In the genomic region with DNA sequence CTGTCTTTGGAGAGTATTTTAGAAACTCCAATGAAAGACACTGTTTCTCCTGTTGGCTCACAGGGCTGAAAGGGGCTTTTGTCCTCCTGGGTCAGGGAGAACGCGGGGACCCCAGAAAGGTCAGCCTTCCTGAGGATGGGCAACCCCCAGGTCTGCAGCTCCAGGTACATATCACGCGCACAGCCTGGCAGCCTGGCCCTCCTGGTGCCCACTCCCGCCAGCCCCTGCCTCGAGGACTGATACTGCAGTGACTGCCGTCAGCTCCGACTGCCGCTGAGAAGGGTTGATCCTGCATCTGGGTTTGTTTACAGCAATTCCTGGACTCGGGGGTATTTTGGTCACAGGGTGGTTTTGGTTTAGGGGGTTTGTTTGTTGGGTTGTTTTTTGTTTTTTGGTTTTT, we compare ENCODE assay signal across 34 cellular contexts. TPM values are rescaled to one million over a fixed set of nuclear protein-coding genes. Genes with fewer than 3 reads are reported as not detected.
"Had no signal": no experiment of that assay in that cellular context is flagged by ENCODE, and none has a peak within 500 bp of the region (broad histone marks: within the 10 kb centered on the region; RNA-seq: fewer than 3 reads in every experiment).

No MANE protein-coding gene starts in this region.

- DNase-seq: activated CD4-positive, alpha-beta memory T cell treated with anti-CD3 and anti-CD28 coated beads, Interleukin-2, amount 10 ng/mL, durations not matched to agents 7 days and 5 days; activated CD4-positive, alpha-beta T cell treated with anti-CD3 and anti-CD28 coated beads for 1 hour; activated CD4-positive, alpha-beta T cell treated with anti-CD3 and anti-CD28 coated beads for 4 hours; activated CD4-positive, alpha-beta T cell treated with anti-CD3 and anti-CD28 coated beads, Interleukin-2, amount 10 ng/mL, durations not matched to agents 7 days and 5 days; activated CD4-positive, alpha-beta T cell treated with anti-CD3 and anti-CD28 coated beads, Interleukin-2, amount 50 U/mL, for 4 hours; activated CD8-positive, alpha-beta memory T cell treated with anti-CD3 and anti-CD28 coated beads, Interleukin-2, amount 50 U/mL, for 48 hours; activated gamma-delta T cell; activated naive CD4-positive, alpha-beta T cell; activated naive CD4-positive, alpha-beta T cell treated with anti-CD3 and anti-CD28 coated beads, Interleukin-2, amount 10 ng/mL, durations not matched to agents 7 days and 5 days; activated naive CD8-positive, alpha-beta T cell treated with anti-CD3 and anti-CD28 coated beads, Interleukin-2, amount 10 ng/mL, durations not matched to agents 7 days and 5 days; activated T-cell treated with anti-CD3 and anti-CD28 coated beads for 4 hours; activated T-cell treated with anti-CD3 and anti-CD28 coated beads, Interleukin-2, amount 50 U/mL, for 24 hours; activated T-cell treated with anti-CD3 and anti-CD28 coated beads, Interleukin-2, amount 50 U/mL, for 72 hours; brain microvascular endothelial cell; cortex of kidney; dermis blood vessel endothelial cell; effector CD4-positive, alpha-beta T cell; effector memory CD8-positive, alpha-beta T cell; esophagus squamous epithelium; glutamatergic neuron; heart left ventricle; T-helper 2 cell had no signal

- H3K36me3 Mint-ChIP-seq: activated naive CD4-positive, alpha-beta T cell treated with anti-CD3 and anti-CD28 coated beads, Interleukin-2, amount 10 ng/mL, durations not matched to agents 7 days and 5 days; activated naive CD4-positive, alpha-beta T cell treated with anti-CD3 and anti-CD28 coated beads, Interleukin-2, amount 50 U/mL, for 72 hours; activated naive CD8-positive, alpha-beta T cell treated with anti-CD3 and anti-CD28 coated beads, Interleukin-2, amount 10 ng/mL, durations not matched to agents 7 days and 5 days; WTC11 had no signal

- H3K36me3 ChIP-seq: ascending aorta, brain microvascular endothelial cell, esophagus squamous epithelium, heart left ventricle had no signal

- H3K4me1 Mint-ChIP-seq: activated CD4-positive, alpha-beta memory T cell treated with anti-CD3 and anti-CD28 coated beads, Interleukin-2, amount 10 ng/mL, durations not matched to agents 7 days and 5 days; activated CD4-positive, alpha-beta T cell treated with anti-CD3 and anti-CD28 coated beads, Interleukin-2, amount 10 ng/mL, durations not matched to agents 7 days and 5 days; activated naive CD4-positive, alpha-beta T cell treated with anti-CD3 and anti-CD28 coated beads, Interleukin-2, amount 10 ng/mL, durations not matched to agents 7 days and 5 days; activated naive CD8-positive, alpha-beta T cell treated with anti-CD3 and anti-CD28 coated beads, Interleukin-2, amount 10 ng/mL, durations not matched to agents 7 days and 5 days; WTC11 had no signal

- H3K9me3 ChIP-seq: ascending aorta, esophagus squamous epithelium, heart left ventricle had no signal

- H3K27me3 Mint-ChIP-seq: activated CD4-positive, alpha-beta memory T cell treated with anti-CD3 and anti-CD28 coated beads, Interleukin-2, amount 10 ng/mL, durations not matched to agents 7 days and 5 days had no signal

- H3K4me3 Mint-ChIP-seq: activated CD4-positive, alpha-beta memory T cell treated with anti-CD3 and anti-CD28 coated beads, Interleukin-2, amount 10 ng/mL, durations not matched to agents 7 days and 5 days; activated CD4-positive, alpha-beta T cell treated with anti-CD3 and anti-CD28 coated beads, Interleukin-2, amount 10 ng/mL, durations not matched to agents 7 days and 5 days; activated naive CD4-positive, alpha-beta T cell treated with anti-CD3 and anti-CD28 coated beads, Interleukin-2, amount 10 ng/mL, durations not matched to agents 7 days and 5 days; activated naive CD8-positive, alpha-beta T cell treated with anti-CD3 and anti-CD28 coated beads, Interleukin-2, amount 10 ng/mL, durations not matched to agents 7 days and 5 days; activated T-cell treated with anti-CD3 and anti-CD28 coated beads, Interleukin-2, amount 50 U/mL, for 24 hours; activated T-cell treated with anti-CD3 and anti-CD28 coated beads, Interleukin-2, amount 50 U/mL, for 72 hours; effector memory CD8-positive, alpha-beta T cell; WTC11 had no signal

- H3K27me3 ChIP-seq: ascending aorta, brain microvascular endothelial cell had no signal

- H3K4me1 ChIP-seq: ascending aorta, heart left ventricle had no signal

- H3K4me3 ChIP-seq: ascending aorta, esophagus squamous epithelium, heart left ventricle had no signal

- H3K27ac ChIP-seq: ascending aorta, brain microvascular endothelial cell, epithelial cell of prostate, esophagus squamous epithelium, heart left ventricle had no signal

- H3K9me3 Mint-ChIP-seq: activated CD4-positive, alpha-beta memory T cell treated with anti-CD3 and anti-CD28 coated beads, Interleukin-2, amount 10 ng/mL, durations not matched to agents 7 days and 5 days; activated CD4-positive, alpha-beta T cell treated with anti-CD3 and anti-CD28 coated beads, Interleukin-2, amount 10 ng/mL, durations not matched to agents 7 days and 5 days; activated naive CD4-positive, alpha-beta T cell treated with anti-CD3 and anti-CD28 coated beads, Interleukin-2, amount 10 ng/mL, durations not matched to agents 7 days and 5 days; activated naive CD4-positive, alpha-beta T cell treated with anti-CD3 and anti-CD28 coated beads, Interleukin-2, amount 50 U/mL, for 72 hours; activated naive CD8-positive, alpha-beta T cell treated with anti-CD3 and anti-CD28 coated beads, Interleukin-2, amount 10 ng/mL, durations not matched to agents 7 days and 5 days; activated T-cell treated with anti-CD3 and anti-CD28 coated beads, Interleukin-2, amount 50 U/mL, for 24 hours; activated T-cell treated with anti-CD3 and anti-CD28 coated beads, Interleukin-2, amount 50 U/mL, for 72 hours; effector memory CD8-positive, alpha-beta T cell; WTC11 had no signal

- H3K27ac Mint-ChIP-seq: activated CD4-positive, alpha-beta memory T cell treated with anti-CD3 and anti-CD28 coated beads, Interleukin-2, amount 10 ng/mL, durations not matched to agents 7 days and 5 days; activated CD4-positive, alpha-beta T cell treated with anti-CD3 and anti-CD28 coated beads, Interleukin-2, amount 10 ng/mL, durations not matched to agents 7 days and 5 days; activated naive CD4-positive, alpha-beta T cell treated with anti-CD3 and anti-CD28 coated beads, Interleukin-2, amount 10 ng/mL, durations not matched to agents 7 days and 5 days; activated naive CD8-positive, alpha-beta T cell treated with anti-CD3 and anti-CD28 coated beads, Interleukin-2, amount 10 ng/mL, durations not matched to agents 7 days and 5 days; activated T-cell treated with anti-CD3 and anti-CD28 coated beads, Interleukin-2, amount 50 U/mL, for 24 hours; activated T-cell treated with anti-CD3 and anti-CD28 coated beads, Interleukin-2, amount 50 U/mL, for 72 hours; effector memory CD8-positive, alpha-beta T cell; WTC11 had no signal

- ATAC-seq: activated naive CD4-positive, alpha-beta T cell treated with anti-CD3 and anti-CD28 coated beads, Interleukin-2, amount 50 U/mL, for 72 hours; activated T-cell treated with anti-CD3 and anti-CD28 coated beads, Interleukin-2, amount 50 U/mL, for 72 hours; effector memory CD8-positive, alpha-beta T cell; heart left ventricle had no signal

RNA-seq across cellular contexts. Expression of gene LACTBL1, which starts 58.5 kb away (rescaled TPM):
- total RNA-seq: activated CD4-positive, alpha-beta memory T cell treated with anti-CD3 and anti-CD28 coated beads, Interleukin-2, amount 10 ng/mL, durations not matched to agents 7 days and 5 days; activated CD4-positive, alpha-beta T cell treated with anti-CD3 and anti-CD28 coated beads, Interleukin-2, amount 10 ng/mL, durations not matched to agents 7 days and 5 days; activated naive CD4-positive, alpha-beta T cell treated with anti-CD3 and anti-CD28 coated beads, Interleukin-2, amount 50 U/mL, for 72 hours; activated naive CD8-positive, alpha-beta T cell treated with anti-CD3 and anti-CD28 coated beads, Interleukin-2, amount 10 ng/mL, durations not matched to agents 7 days and 5 days; activated T-cell treated with anti-CD3 and anti-CD28 coated beads, Interleukin-2, amount 50 U/mL, for 72 hours; ascending aorta; bronchial epithelial cell; cardiac septum; chondrocyte; dermis blood vessel endothelial cell; esophagus squamous epithelium; fibroblast of lung; fibroblast of villous mesenchyme; frontal cortex; heart left ventricle; T-helper 1 cell treated with Interleukin-12 subunit alpha and Interleukin-12 subunit beta and Interleukin-4 antibody, amounts not matched to agents 30 ng/mL and 1 ng/mL, for 36 hours; WTC11 had no signal
- polyA plus RNA-seq: esophagus, fibroblast of lung, heart left ventricle had no signal
